ENCODE assay signal across 1 cellular context in the genomic region with DNA sequence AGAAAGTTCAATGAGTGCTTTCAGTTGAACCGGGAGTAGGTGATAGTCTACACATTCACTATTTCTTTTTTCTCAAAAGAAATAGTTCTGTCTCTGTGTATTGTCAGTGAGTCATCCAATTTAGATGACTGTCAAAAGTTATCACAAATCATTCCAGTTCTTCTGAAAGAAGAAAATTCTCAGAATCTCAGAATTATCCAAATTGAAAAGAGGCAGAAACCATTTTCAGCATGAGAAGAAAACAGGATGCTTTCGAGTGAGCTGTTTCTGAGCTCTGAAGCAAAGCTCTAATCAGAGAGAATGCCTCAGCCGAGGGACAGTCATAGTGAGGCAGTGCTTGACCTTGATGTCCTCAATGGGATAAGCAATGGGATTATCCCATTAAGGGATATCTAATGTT.
TF ChIP-seq lines count a peak whose summit lies in the region.

No MANE protein-coding gene starts in this region.

TF ChIP-seq in SK-N-SH, 30 proteins besides CTCF, POLR2A, EP300 and RAD21:
- TF ChIP-seq SIN3A (IDR thresholded peaks at IDR 0.05; ENCODE audit: borderline replicate concordance, low read depth, low read length), result no peak
- peak; percentile 24; the same call in 1 of the 2 replicates for TF ChIP-seq FOSL2 (IDR thresholded peaks at IDR 0.05; ENCODE audit: borderline replicate concordance, low read depth)
- TF ChIP-seq, protein P1, sequence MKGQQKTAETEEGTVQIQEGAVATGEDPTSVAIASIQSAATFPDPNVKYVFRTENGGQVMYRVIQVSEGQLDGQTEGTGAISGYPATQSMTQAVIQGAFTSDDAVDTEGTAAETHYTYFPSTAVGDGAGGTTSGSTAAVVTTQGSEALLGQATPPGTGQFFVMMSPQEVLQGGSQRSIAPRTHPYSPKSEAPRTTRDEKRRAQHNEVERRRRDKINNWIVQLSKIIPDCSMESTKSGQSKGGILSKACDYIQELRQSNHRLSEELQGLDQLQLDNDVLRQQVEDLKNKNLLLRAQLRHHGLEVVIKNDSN (IDR thresholded peaks at IDR 0.05; ENCODE audit: borderline replicate concordance, low read depth), result no peak
- TF ChIP-seq GATA2 (CRISPR knock-in tag; IDR thresholded peaks at IDR 0.05), result no peak
- TF ChIP-seq, protein P2, sequence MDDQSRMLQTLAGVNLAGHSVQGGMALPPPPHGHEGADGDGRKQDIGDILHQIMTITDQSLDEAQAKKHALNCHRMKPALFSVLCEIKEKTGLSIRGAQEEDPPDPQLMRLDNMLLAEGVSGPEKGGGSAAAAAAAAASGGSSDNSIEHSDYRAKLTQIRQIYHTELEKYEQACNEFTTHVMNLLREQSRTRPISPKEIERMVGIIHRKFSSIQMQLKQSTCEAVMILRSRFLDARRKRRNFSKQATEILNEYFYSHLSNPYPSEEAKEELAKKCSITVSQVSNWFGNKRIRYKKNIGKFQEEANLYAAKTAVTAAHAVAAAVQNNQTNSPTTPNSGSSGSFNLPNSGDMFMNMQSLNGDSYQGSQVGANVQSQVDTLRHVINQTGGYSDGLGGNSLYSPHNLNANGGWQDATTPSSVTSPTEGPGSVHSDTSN (IDR thresholded peaks at IDR 0.05), result peak; percentile 52
- TF ChIP-seq TCF12 (IDR thresholded peaks at IDR 0.05), result peak; percentile 41; the same call in 1 of the 2 replicates
